In the genomic region with DNA sequence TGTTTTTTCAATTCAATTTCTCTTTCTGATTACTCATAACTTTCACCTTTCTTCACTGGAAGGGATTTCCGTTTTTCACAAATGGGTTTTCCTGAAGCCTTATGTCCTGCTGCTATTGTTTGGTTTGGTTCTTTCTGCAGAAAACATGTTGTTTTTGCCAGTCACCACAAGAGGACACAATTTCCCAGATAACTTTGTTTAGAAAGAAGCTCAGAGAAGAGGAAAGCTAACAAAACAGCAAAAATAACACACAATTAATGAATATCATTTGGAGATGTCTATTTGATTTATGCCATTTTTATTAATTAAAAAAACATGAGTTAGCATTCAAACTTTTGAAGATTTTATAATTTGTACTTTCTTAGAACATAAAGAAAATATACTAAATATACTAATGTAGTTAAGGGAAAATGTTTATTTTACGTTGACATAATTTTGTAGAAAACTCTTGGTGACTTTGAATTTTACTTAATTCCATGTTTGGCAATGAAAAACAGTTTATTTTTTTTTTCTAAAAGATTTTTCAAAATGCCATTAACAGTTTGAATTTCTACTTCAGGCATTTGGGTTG, we compare ENCODE assay signal across 8 cellular contexts. TPM values are rescaled to one million over a fixed set of nuclear protein-coding genes. Genes with fewer than 3 reads are reported as not detected.
DNase-seq lines count a peak whose midpoint lies in the region; ATAC-seq and TF ChIP-seq lines count a peak whose summit lies in the region.

No MANE protein-coding gene starts in this region.

- intact Hi-C loops in sciatic nerve (cut with DNase I), result no loop called here
- intact Hi-C loops in mucosa of descending colon (cut with DNase I, micrococcal nuclease), result no loop called here

- TF ChIP-seq CTCF in MM.1S (IDR thresholded peaks at IDR 0.05; ENCODE audit: low read length) (peak; percentile 75), WI38 (IDR thresholded peaks at IDR 0.05; ENCODE audit: low read depth, low read length) (peak; percentile 70; the same call in 1 of the 2 replicates), mucosa of descending colon (IDR thresholded peaks at IDR 0.05) (no peak)

- no peaks in the 10 kb centered on the region for H3K36me3 ChIP-seq in MM.1S (replicated peaks; ENCODE audit: insufficient read depth, low read length)
- no peaks in the 10 kb centered on the region for H3K36me3 ChIP-seq in mucosa of descending colon (ENCODE audit: low read depth)

- H3K9ac ChIP-seq in MM.1S (ENCODE audit: low read length), result no peak overlapping the region

- no peaks in the 10 kb centered on the region for H3K4me1 ChIP-seq in MM.1S (ENCODE audit: low read length)
- H3K4me1 ChIP-seq in mucosa of descending colon (ENCODE audit: low read depth), result peaks cover 3% of the 10 kb centered on the region

- no peak overlapping the region for H2AFZ ChIP-seq in MM.1S (ENCODE audit: low read length)

- ATAC-seq in HG03196 (IDR thresholded peaks at IDR 0.05; ENCODE audit: unreplicated experiment) (no peak), sciatic nerve (no peak), mucosa of descending colon (no peak)

- H3K4me3 ChIP-seq in MM.1S (ENCODE audit: low read length) (no peak overlapping the region), WI38 (ENCODE audit: low read depth, low read length) (no peak overlapping the region), mucosa of descending colon (no peak overlapping the region)

- H3K9me3 ChIP-seq in MM.1S (replicated peaks; ENCODE audit: insufficient read depth, low read length) (no peaks in the 10 kb centered on the region), mucosa of descending colon (no peaks in the 10 kb centered on the region)

- H3K27ac ChIP-seq in MM.1S (ENCODE audit: low read length), result no peak overlapping the region

- no peaks in the 10 kb centered on the region for H3K9me2 ChIP-seq in MM.1S (replicated peaks; ENCODE audit: insufficient read depth, low read length)

- H3F3A ChIP-seq in MM.1S (ENCODE audit: insufficient read depth, low read length), result no peaks in the 10 kb centered on the region

- H3K4me2 ChIP-seq in MM.1S (ENCODE audit: low read depth, low read length), result no peak overlapping the region

- peak; percentile 86 for DNase-seq in DMS53 (lab: John Stamatoyannopoulos, UW)
- DNase-seq in MM.1S, result peak; percentile 50
- peak; percentile 25 for DNase-seq in kidney tubule cell (ENCODE audit: low spot score)
- no peak for DNase-seq in NCI-H2107 (lab: John Stamatoyannopoulos, UW)
- no peak for DNase-seq in sciatic nerve (ENCODE audit: low spot score)
- no peak for DNase-seq in mucosa of descending colon

- no peaks in the 10 kb centered on the region for H3K79me2 ChIP-seq in MM.1S (ENCODE audit: low read length)

- H4K20me1 ChIP-seq in MM.1S (ENCODE audit: insufficient read depth, low read length), result no peaks in the 10 kb centered on the region

- peaks cover 6% of the 10 kb centered on the region; the same call in 1 of the 2 replicates for H3K27me3 ChIP-seq in MM.1S (replicated peaks; ENCODE audit: insufficient read depth, low read length)

RNA-seq across cellular contexts. Expression of a gene that starts 4.7 kb away (rescaled TPM):
- total RNA-seq in sciatic nerve, result 14.7 TPM
- total RNA-seq in mucosa of descending colon, result 1 to 10 TPM in 1 of 3 donors, under 1 TPM in 1, not detected in 1; 0.36 to 1.3 TPM

RNA-seq across cellular contexts. Expression of a gene that starts 23.1 kb away (rescaled TPM):
- not detected for total RNA-seq in sciatic nerve
- not detected for total RNA-seq in mucosa of descending colon

Comparison
In these comparisons a context has a peak if more than half of its experiments do, and no peak if none do; other contexts are left out.
1. DNase-seq: peak in DMS53 (single experiment), MM.1S (single experiment) and kidney tubule cell (single experiment); none in NCI-H2107 (single experiment), sciatic nerve (single experiment) and mucosa of descending colon (0 of 3).